ENCODE assay signal across 1 cellular context in genomic region chr14:23614395-23614828, GRCh38.
TF ChIP-seq lines count a peak whose summit lies in the region.

No MANE protein-coding gene starts in this region.

TF ChIP-seq in HepG2, 621 proteins besides CTCF, POLR2A, EP300 and RAD21 (continued from another document and continues in another):
- TF ChIP-seq ZNF350 (CRISPR knock-in tag; IDR thresholded peaks at IDR 0.05; ENCODE audit: borderline replicate concordance, low read depth), result peak; percentile 49
- no peak for TF ChIP-seq IRF9 (CRISPR knock-in tag; IDR thresholded peaks at IDR 0.05; ENCODE audit: borderline replicate concordance)
- no peak for TF ChIP-seq ZNF34 (CRISPR knock-in tag; IDR thresholded peaks at IDR 0.05; ENCODE audit: borderline replicate concordance)
- TF ChIP-seq HDAC6 (IDR thresholded peaks at IDR 0.05; ENCODE audit: low read depth, low read length), result no peak
- TF ChIP-seq TCF7 (IDR thresholded peaks at IDR 0.05; ENCODE audit: low read depth), result no peak
- no peak for TF ChIP-seq KDM5B (CRISPR knock-in tag; IDR thresholded peaks at IDR 0.05; ENCODE audit: borderline replicate concordance)
- no peak for TF ChIP-seq ZNF790 (CRISPR knock-in tag; IDR thresholded peaks at IDR 0.05; ENCODE audit: borderline replicate concordance)
- TF ChIP-seq PATZ1 (CRISPR knock-in tag; IDR thresholded peaks at IDR 0.05), result no peak
- no peak for TF ChIP-seq REPIN1 (CRISPR knock-in tag; IDR thresholded peaks at IDR 0.05; ENCODE audit: borderline replicate concordance, low read depth)
- TF ChIP-seq ZSCAN5A (CRISPR knock-in tag; IDR thresholded peaks at IDR 0.05; ENCODE audit: borderline replicate concordance), result no peak
- TF ChIP-seq SMARCE1 (IDR thresholded peaks at IDR 0.05; ENCODE audit: borderline replicate concordance), result no peak
- TF ChIP-seq NCOA1 (CRISPR knock-in tag; IDR thresholded peaks at IDR 0.05), result 0 out of 2 replicates have a peak, but pooled peaks have one; percentile 8
- no peak for TF ChIP-seq FLYWCH1 (CRISPR knock-in tag; IDR thresholded peaks at IDR 0.05)
- peak; percentile 98 for TF ChIP-seq ZNF572 (CRISPR knock-in tag; IDR thresholded peaks at IDR 0.05)
- peak; percentile 43; the same call in 1 of the 2 replicates for TF ChIP-seq ZMYM4 (CRISPR knock-in tag; IDR thresholded peaks at IDR 0.05)
- TF ChIP-seq PHF5A (CRISPR knock-in tag; IDR thresholded peaks at IDR 0.05; ENCODE audit: low read depth, unreplicated experiment), result no peak
- no peak for TF ChIP-seq FOXK2 (IDR thresholded peaks at IDR 0.05)
- TF ChIP-seq ZNF430 (CRISPR knock-in tag; IDR thresholded peaks at IDR 0.05), result peak; percentile 23; the same call in 1 of the 2 replicates
- no peak; a peak in 1 of 4 replicates for TF ChIP-seq HMGXB4 (CRISPR knock-in tag; IDR thresholded peaks at IDR 0.05; ENCODE audit: borderline replicate concordance in 1 of 2, low read depth in 1 of 2)
- peak; percentile 56; the same call in 1 of the 2 replicates for TF ChIP-seq ZNF225 (CRISPR knock-in tag; IDR thresholded peaks at IDR 0.05)
- TF ChIP-seq PBX2 (CRISPR knock-in tag; IDR thresholded peaks at IDR 0.05), result no peak
- TF ChIP-seq ZNF12 (CRISPR knock-in tag; IDR thresholded peaks at IDR 0.05), result no peak
- no peak for TF ChIP-seq ONECUT2 (CRISPR knock-in tag; IDR thresholded peaks at IDR 0.05)
- TF ChIP-seq BATF2 (CRISPR knock-in tag; IDR thresholded peaks at IDR 0.05), result no peak
- no peak for TF ChIP-seq MXD3 (CRISPR knock-in tag; IDR thresholded peaks at IDR 0.05)
- TF ChIP-seq ZNF841 (CRISPR knock-in tag; IDR thresholded peaks at IDR 0.05; ENCODE audit: borderline replicate concordance), result no peak
- peak; percentile 85; the same call in 1 of the 2 replicates for TF ChIP-seq MEIS1 (CRISPR knock-in tag; IDR thresholded peaks at IDR 0.05; ENCODE audit: borderline replicate concordance)
- TF ChIP-seq MZF1 (CRISPR knock-in tag; IDR thresholded peaks at IDR 0.05; ENCODE audit: borderline replicate concordance), result 0 out of 2 replicates have a peak, but pooled peaks have one; percentile 11
- no peak for TF ChIP-seq TEF (CRISPR knock-in tag; IDR thresholded peaks at IDR 0.05)
- TF ChIP-seq TGIF2 (CRISPR knock-in tag; IDR thresholded peaks at IDR 0.05), result no peak
- no peak; the same call in 1 of the 2 replicates for TF ChIP-seq ZNF354B (CRISPR knock-in tag; IDR thresholded peaks at IDR 0.05)
- no peak for TF ChIP-seq PAF1 (CRISPR knock-in tag; IDR thresholded peaks at IDR 0.05)
- TF ChIP-seq ZNF747 (CRISPR knock-in tag; IDR thresholded peaks at IDR 0.05; ENCODE audit: borderline replicate concordance), result no peak
- TF ChIP-seq ZNF331 (CRISPR knock-in tag; IDR thresholded peaks at IDR 0.05), result no peak
- TF ChIP-seq MXD1 (CRISPR knock-in tag; IDR thresholded peaks at IDR 0.05), result no peak
- no peak for TF ChIP-seq ZFYVE20 (CRISPR knock-in tag; IDR thresholded peaks at IDR 0.05; ENCODE audit: borderline replicate concordance, low read depth)
- TF ChIP-seq HES4 (CRISPR knock-in tag; IDR thresholded peaks at IDR 0.05; ENCODE audit: borderline replicate concordance), result 0 out of 2 replicates have a peak, but pooled peaks have one; percentile 56
- TF ChIP-seq ZNF547 (CRISPR knock-in tag; IDR thresholded peaks at IDR 0.05), result no peak
- peak; percentile 58; the same call in 1 of the 2 replicates for TF ChIP-seq ZNF839 (CRISPR knock-in tag; IDR thresholded peaks at IDR 0.05; ENCODE audit: borderline replicate concordance)
- 0 out of 2 replicates have a peak, but pooled peaks have one; percentile 46 for TF ChIP-seq ZNF709 (CRISPR knock-in tag; IDR thresholded peaks at IDR 0.05)
- TF ChIP-seq NFKB2 (CRISPR knock-in tag; IDR thresholded peaks at IDR 0.05; ENCODE audit: borderline replicate concordance), result 0 out of 2 replicates have a peak, but pooled peaks have one; percentile 71
- TF ChIP-seq PAX8 (CRISPR knock-in tag; IDR thresholded peaks at IDR 0.05; ENCODE audit: borderline replicate concordance), result 0 out of 2 replicates have a peak, but pooled peaks have one; percentile 61
- TF ChIP-seq ZNF407 (CRISPR knock-in tag; IDR thresholded peaks at IDR 0.05; ENCODE audit: not compliant biosample characterization), result peak; percentile 69
- TF ChIP-seq PAWR (CRISPR knock-in tag; IDR thresholded peaks at IDR 0.05; ENCODE audit: borderline replicate concordance), result no peak
- TF ChIP-seq AHR (CRISPR knock-in tag; IDR thresholded peaks at IDR 0.05), result peak; percentile 70; the same call in 1 of the 2 replicates
- no peak for TF ChIP-seq ZNF24 (IDR thresholded peaks at IDR 0.05)
- TF ChIP-seq ZNF652 (CRISPR knock-in tag; IDR thresholded peaks at IDR 0.05; ENCODE audit: borderline replicate concordance, low read depth), result peak; percentile 49; the same call in 1 of the 2 replicates
- no peak for TF ChIP-seq ZNF589 (CRISPR knock-in tag; conservative IDR thresholded peaks at IDR 0.05)
- TF ChIP-seq ZNF614 (CRISPR knock-in tag; IDR thresholded peaks at IDR 0.05; ENCODE audit: borderline replicate concordance), result no peak
- no peak for TF ChIP-seq GZF1 (CRISPR knock-in tag; IDR thresholded peaks at IDR 0.05)
- TF ChIP-seq ZNF274 (CRISPR knock-in tag; IDR thresholded peaks at IDR 0.05), result no peak; the same call in 1 of the 2 replicates
